10 cellular contexts compared by ENCODE assay signal in the genomic region with DNA sequence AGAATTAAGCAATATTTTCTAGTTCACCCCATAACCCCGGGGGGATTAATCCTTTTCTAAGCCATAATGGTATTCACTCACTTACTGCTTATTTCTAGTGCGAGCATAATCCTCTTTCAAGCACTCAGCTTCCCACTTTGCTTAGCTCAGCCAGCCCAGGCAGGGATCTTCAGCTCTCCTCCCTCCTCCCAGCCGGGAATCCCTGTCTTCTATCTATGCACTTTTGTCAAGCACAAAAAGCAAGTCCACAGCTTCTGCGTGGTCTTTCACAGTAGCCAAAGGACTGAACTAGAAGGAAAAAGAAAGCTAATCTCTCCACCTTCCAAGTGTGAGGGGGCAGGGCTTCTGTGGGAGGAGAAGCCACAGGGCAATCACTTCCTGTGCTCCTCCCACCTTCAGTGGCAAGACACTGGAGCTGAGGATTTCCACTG.
DNase-seq lines count a peak whose midpoint lies in the region; ATAC-seq and TF ChIP-seq lines count a peak whose summit lies in the region.
"Had no signal": no experiment of that assay in that cellular context is flagged by ENCODE, and none has a peak within 500 bp of the region (broad histone marks: within the 10 kb centered on the region; RNA-seq: fewer than 3 reads in every experiment).

No MANE protein-coding gene starts in this region.

- POLR2A ChIA-PET in CD4-positive, alpha-beta T cell (lab: Charles Lee) = no interaction called here

- H3K4me3 Mint-ChIP-seq in CD4-positive, alpha-beta T cell = no peak overlapping the region
- H3K4me3 Mint-ChIP-seq: activated CD8-positive, alpha-beta T cell treated with anti-CD3 and anti-CD28 coated beads for 36 hours had no signal

- H3K79me2 ChIP-seq in OCI-LY3 (ENCODE audit: low read length) = no peaks in the 10 kb centered on the region

- peak overlapping the region; percentile 25; the same call in 1 of the 2 replicates for H2AFZ ChIP-seq in OCI-LY3 (ENCODE audit: low read depth, low read length)

- CTCF ChIA-PET in CD4-positive, alpha-beta T cell (lab: Charles Lee) = no interaction called here

- peak; percentile 19 for DNase-seq in ELR (ENCODE audit: low read depth)
- DNase-seq in H7 = peak; percentile 7
- DNase-seq in NCI-H2171 (lab: John Stamatoyannopoulos, UW) = no peak
- DNase-seq in activated effector memory CD4-positive, alpha-beta T cell treated with Interleukin-2 at 50 U/mL for 16 hours = no peak
- DNase-seq in CD4-positive, alpha-beta T cell = no peak
- DNase-seq: activated CD8-positive, alpha-beta T cell treated with anti-CD3 and anti-CD28 coated beads for 36 hours; DMS 273 treated with DMSO at 0.1 percent for 48 hours had no signal

- no peak overlapping the region for H3K27ac Mint-ChIP-seq in CD4-positive, alpha-beta T cell
- H3K27ac Mint-ChIP-seq: activated CD8-positive, alpha-beta T cell treated with anti-CD3 and anti-CD28 coated beads for 36 hours had no signal

- no peaks in the 10 kb centered on the region for H3K9me3 ChIP-seq in OCI-LY3 (ENCODE audit: insufficient read depth, low read length)
- no peaks in the 10 kb centered on the region for H3K9me3 ChIP-seq in CD4-positive, alpha-beta T cell (ENCODE audit: control insufficient read depth, low read length)

- no peaks in the 10 kb centered on the region for H3K9me3 Mint-ChIP-seq in CD4-positive, alpha-beta T cell
- H3K9me3 Mint-ChIP-seq: activated CD8-positive, alpha-beta T cell treated with anti-CD3 and anti-CD28 coated beads for 36 hours had no signal

- H3K27me3 ChIP-seq in H7 (ENCODE audit: control insufficient read depth, insufficient read depth, low read length) (no peaks in the 10 kb centered on the region), OCI-LY3 (ENCODE audit: low read depth, low read length) (no peaks in the 10 kb centered on the region), layer of hippocampus (ENCODE audit: control insufficient read depth, insufficient read depth, low read length) (no peaks in the 10 kb centered on the region)
- peaks cover 4% of the 10 kb centered on the region for H3K27me3 ChIP-seq in CD4-positive, alpha-beta T cell (ENCODE audit: control insufficient read depth, insufficient read depth, low read length)

- no peaks in the 10 kb centered on the region for H4K20me1 ChIP-seq in OCI-LY3 (ENCODE audit: insufficient read depth, low read length)

- H3K27ac ChIP-seq in OCI-LY3 (ENCODE audit: low read length) = no peak overlapping the region
- peak overlapping the region; percentile 89 for H3K27ac ChIP-seq in layer of hippocampus (ENCODE audit: low read depth, low read length)
- no peak overlapping the region for H3K27ac ChIP-seq in CD4-positive, alpha-beta T cell (ENCODE audit: low read depth, low read length)

- no peaks in the 10 kb centered on the region for H3K36me3 ChIP-seq in H7 (replicated peaks; ENCODE audit: control insufficient read depth, insufficient read depth, low read length)
- no peaks in the 10 kb centered on the region for H3K36me3 ChIP-seq in OCI-LY3 (replicated peaks; ENCODE audit: low read depth, low read length)

- no peak for ATAC-seq in HG02938 (IDR thresholded peaks at IDR 0.05; ENCODE audit: unreplicated experiment)
- no peak for ATAC-seq in CD4-positive, alpha-beta T cell (ENCODE audit: poor library complexity)
- ATAC-seq: activated CD8-positive, alpha-beta T cell treated with anti-CD3 and anti-CD28 coated beads for 36 hours had no signal

- peaks cover 6% of the 10 kb centered on the region for H3K4me1 ChIP-seq in OCI-LY3 (ENCODE audit: low read length)

- no peaks in the 10 kb centered on the region for H3K36me3 Mint-ChIP-seq in CD4-positive, alpha-beta T cell (ENCODE audit: low read depth)

- intact Hi-C loops in CD4-positive, alpha-beta T cell (cut with DNase I, micrococcal nuclease) = no loop called here

- no peak overlapping the region for H3K4me2 ChIP-seq in OCI-LY3 (ENCODE audit: low read length)

- no peaks in the 10 kb centered on the region for H3K4me1 Mint-ChIP-seq in CD4-positive, alpha-beta T cell (ENCODE audit: low read depth)

- H3K9ac ChIP-seq in OCI-LY3 (ENCODE audit: low read length) = no peak overlapping the region

- H3K27me3 Mint-ChIP-seq in CD4-positive, alpha-beta T cell = peaks cover 5% of the 10 kb centered on the region

- no peak for TF ChIP-seq CTCF in OCI-LY3 (IDR thresholded peaks at IDR 0.05; ENCODE audit: low read depth, low read length)
- no peak for TF ChIP-seq CTCF in CD4-positive, alpha-beta T cell (IDR thresholded peaks at IDR 0.05)

- H3K4me3 ChIP-seq in H7 (ENCODE audit: insufficient read depth, low read depth, low read length) (no peak overlapping the region), OCI-LY3 (ENCODE audit: low read length) (no peak overlapping the region)

Comparison
In these comparisons a context has a peak if more than half of its experiments do, and no peak if none do; other contexts are left out.
1. DNase-seq: peak in ELR (single experiment) and H7 (single experiment); none in NCI-H2171 (single experiment), activated effector memory CD4-positive, alpha-beta T cell treated with Interleukin-2 at 50 U/mL for 16 hours (single experiment) and CD4-positive, alpha-beta T cell (0 of 10).